17 cellular contexts compared by ENCODE assay signal in genomic region chr9:116482740-116483139, GRCh38.
DNase-seq lines count a peak whose midpoint lies in the region; ATAC-seq lines count a peak whose summit lies in the region.
"Had no signal": no experiment of that assay in that cellular context is flagged by ENCODE, and none has a peak within 500 bp of the region (broad histone marks: within the 10 kb centered on the region; RNA-seq: fewer than 3 reads in every experiment).

No MANE protein-coding gene starts in this region.

- ATAC-seq in left ventricle myocardium superior (peak; percentile 51), Right ventricle myocardium superior (ENCODE audit: poor library complexity) (no peak)
- ATAC-seq: left lobe of liver had no signal

- H3K27ac Mint-ChIP-seq in activated CD4-positive, alpha-beta memory T cell treated with anti-CD3 and anti-CD28 coated beads for 36 hours = no peak overlapping the region
- H3K27ac Mint-ChIP-seq: activated B cell treated with CpG ODN at 0.5 μM for 24 hours had no signal

- H3K36me3 Mint-ChIP-seq in activated CD4-positive, alpha-beta memory T cell treated with anti-CD3 and anti-CD28 coated beads for 36 hours = peaks cover 6% of the 10 kb centered on the region

- no peaks in the 10 kb centered on the region for H3K4me1 Mint-ChIP-seq in activated CD4-positive, alpha-beta memory T cell treated with anti-CD3 and anti-CD28 coated beads for 36 hours (ENCODE audit: low read depth)
- H3K4me1 Mint-ChIP-seq: activated B cell treated with CpG ODN at 0.5 μM for 24 hours had no signal

- intact Hi-C loops in left ventricle myocardium superior (cut with micrococcal nuclease) (no loop called here), Right ventricle myocardium superior (cut with DNase I) (no loop called here)
- intact Hi-C loops in activated CD4-positive, alpha-beta memory T cell treated with anti-CD3 and anti-CD28 coated beads for 36 hours (cut with micrococcal nuclease) = no loop called here

- DNase-seq in left ventricle myocardium superior = peak; percentile 31
- no peak for DNase-seq in Right ventricle myocardium superior
- peak; percentile 93 for DNase-seq in astrocyte of the hippocampus (ENCODE audit: low read depth, low spot score)
- DNase-seq in myocyte (ENCODE audit: low read depth) = peak; percentile 24
- DNase-seq in DMS153 treated with DMSO at 0.1 percent for 48 hours (lab: John Stamatoyannopoulos, UW; ENCODE audit: unreplicated experiment) = no peak
- DNase-seq in AG08395 (ENCODE audit: low spot score) = no peak
- DNase-seq in activated CD4-positive, alpha-beta memory T cell treated with anti-CD3 and anti-CD28 coated beads for 36 hours = no peak
- DNase-seq in SK-N-DZ (ENCODE audit: low spot score) = no peak
- DNase-seq: activated B cell treated with CpG ODN at 0.5 μM for 24 hours; activated naive CD4-positive, alpha-beta T cell treated with anti-CD3 and anti-CD28 coated beads, Interleukin-2, amount 50 U/mL, for 16 hours; cerebellar nuclear complex; glutamatergic neuron; GOT3; NCI-H2081; nephron progenitor cell; stomach had no signal

- no peaks in the 10 kb centered on the region for H3K9me3 Mint-ChIP-seq in activated CD4-positive, alpha-beta memory T cell treated with anti-CD3 and anti-CD28 coated beads for 36 hours
- H3K9me3 Mint-ChIP-seq: activated B cell treated with CpG ODN at 0.5 μM for 24 hours, nephron progenitor cell had no signal

- POLR2A ChIA-PET in activated CD4-positive, alpha-beta memory T cell treated with anti-CD3 and anti-CD28 coated beads for 36 hours (lab: Charles Lee) = no interaction called here

- CTCF ChIA-PET in activated CD4-positive, alpha-beta memory T cell treated with anti-CD3 and anti-CD28 coated beads for 36 hours (lab: Charles Lee) = no interaction called here

- no peaks in the 10 kb centered on the region for H3K27me3 Mint-ChIP-seq in activated CD4-positive, alpha-beta memory T cell treated with anti-CD3 and anti-CD28 coated beads for 36 hours
- H3K27me3 Mint-ChIP-seq: activated B cell treated with CpG ODN at 0.5 μM for 24 hours had no signal

- H3K4me3 Mint-ChIP-seq in activated CD4-positive, alpha-beta memory T cell treated with anti-CD3 and anti-CD28 coated beads for 36 hours = no peak overlapping the region
- H3K4me3 Mint-ChIP-seq: activated B cell treated with CpG ODN at 0.5 μM for 24 hours, nephron progenitor cell had no signal

Comparison
In these comparisons a context has a peak if more than half of its experiments do, and no peak if none do; other contexts are left out.
1. DNase-seq: peak in left ventricle myocardium superior (single experiment), astrocyte of the hippocampus (single experiment) and myocyte (single experiment); none in Right ventricle myocardium superior (single experiment), DMS153 treated with DMSO at 0.1 percent for 48 hours (single experiment), AG08395 (single experiment), activated CD4-positive, alpha-beta memory T cell treated with anti-CD3 and anti-CD28 coated beads for 36 hours (single experiment) and SK-N-DZ (single experiment).